Comparison of ENCODE assay signal across 8 cellular contexts in the genomic region with DNA sequence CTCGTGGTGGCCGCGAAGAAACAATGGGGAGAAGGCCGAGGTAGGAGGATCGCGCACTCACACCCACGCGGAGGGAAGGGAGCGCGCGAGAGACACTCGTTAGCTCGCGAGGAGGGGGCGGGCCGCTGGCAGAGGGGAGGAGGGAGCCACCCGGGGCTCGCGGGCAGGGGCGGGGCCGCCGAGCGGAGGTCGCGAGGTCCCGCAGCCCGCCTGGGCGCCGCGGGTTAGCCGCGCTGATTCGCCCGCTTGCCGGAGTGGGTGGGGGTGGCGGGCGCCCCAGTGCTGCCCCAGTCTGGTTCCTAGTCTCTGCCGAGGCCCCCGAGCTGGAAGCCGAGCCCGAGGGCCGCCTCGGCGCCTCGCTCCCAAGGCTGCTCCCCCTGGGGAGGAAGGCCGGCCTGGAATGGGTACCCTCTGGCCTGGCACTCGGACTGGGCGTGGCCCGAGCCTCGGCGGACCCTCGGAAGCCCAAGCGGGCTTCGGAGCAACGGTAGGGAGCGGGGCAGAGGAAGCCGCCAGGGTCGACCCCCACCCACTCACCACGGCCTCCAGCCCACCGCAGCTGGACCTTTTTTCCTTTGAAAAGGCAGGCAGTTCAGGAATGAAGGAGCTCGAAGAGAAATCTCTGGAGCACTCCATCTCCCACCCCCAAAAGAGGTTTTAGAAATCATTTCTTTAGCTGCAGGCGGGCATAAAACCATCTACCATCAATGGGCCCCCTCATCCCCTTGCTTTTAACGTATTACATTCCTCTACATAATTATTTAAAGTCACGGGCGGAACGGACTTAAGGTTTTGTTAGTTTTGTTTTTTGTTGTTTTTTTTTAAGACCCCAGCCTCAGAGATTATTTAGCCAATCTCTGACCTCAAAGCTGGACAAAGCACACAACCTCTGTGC. TPM values are rescaled to one million over a fixed set of nuclear protein-coding genes. Genes with fewer than 3 reads are reported as not detected.
DNase-seq lines count a peak whose midpoint lies in the region; ATAC-seq and TF ChIP-seq lines count a peak whose summit lies in the region.

No MANE protein-coding gene starts in this region.

- DNase-seq in AG09309 (ENCODE audit: low read depth) (peak; percentile 45), NCI-H526 treated with DMSO at 0.1 percent for 48 hours (lab: John Stamatoyannopoulos, UW) (peak; percentile 73), ecto neural progenitor cell (ENCODE audit: low spot score) (peak; percentile 94), lung (ENCODE audit: low spot score) (peak; percentile 80)
- peak; percentile 89 for DNase-seq in activated CD4-positive, alpha-beta memory T cell treated with anti-CD3 and anti-CD28 coated beads, Interleukin-2, amount 10 ng/mL, durations not matched to agents 7 days and 5 days
- peak; percentile 89 to 90 for DNase-seq in stimulated activated CD4-positive, alpha-beta T cell treated with anti-CD3 and anti-CD28 coated beads, Interleukin-4, amount 100 ng/mL, for 48 hours (ENCODE audit: low read depth in 2 of 2)

- H3K9me3 ChIP-seq in lung (ENCODE audit: control insufficient read depth in 2 of 2, insufficient read depth in 1 of 2, low read length in 1 of 2), result no peaks in the 10 kb centered on the region

- POLR2A ChIA-PET in activated CD4-positive, alpha-beta memory T cell treated with anti-CD3 and anti-CD28 coated beads, Interleukin-2, amount 10 ng/mL, durations not matched to agents 7 days and 5 days (lab: Charles Lee), result interaction anchor here (0.6 to 2.6 kb wide), 27 partner anchors 8 to 808 kb away, joined by 3 to 43 read pairs (median 4); partner anchors contain the start of genes CC2D1B, GPX7, ORC1 and PRPF38A

- peak overlapping the region; percentile 73 to 91 for H3K27ac ChIP-seq in lung (ENCODE audit: low read depth in 1 of 2, low read length in 1 of 2)

- H3K4me1 Mint-ChIP-seq in activated CD4-positive, alpha-beta memory T cell treated with anti-CD3 and anti-CD28 coated beads, Interleukin-2, amount 10 ng/mL, durations not matched to agents 7 days and 5 days, result peaks cover 21% of the 10 kb centered on the region

- H3K4me3 Mint-ChIP-seq in activated CD4-positive, alpha-beta memory T cell treated with anti-CD3 and anti-CD28 coated beads, Interleukin-2, amount 10 ng/mL, durations not matched to agents 7 days and 5 days, result no peak overlapping the region

- H3K27ac Mint-ChIP-seq in activated CD4-positive, alpha-beta memory T cell treated with anti-CD3 and anti-CD28 coated beads, Interleukin-2, amount 10 ng/mL, durations not matched to agents 7 days and 5 days, result peak overlapping the region; percentile 3

- peaks cover 4% of the 10 kb centered on the region for H3K36me3 Mint-ChIP-seq in activated CD4-positive, alpha-beta memory T cell treated with anti-CD3 and anti-CD28 coated beads, Interleukin-2, amount 10 ng/mL, durations not matched to agents 7 days and 5 days (ENCODE audit: low read depth)

- 3 to 4% methylated on average over 53 to 66 of the region's 66 CpGs for WGBS in lung, 2 donors

- H3K9me3 Mint-ChIP-seq in activated CD4-positive, alpha-beta memory T cell treated with anti-CD3 and anti-CD28 coated beads, Interleukin-2, amount 10 ng/mL, durations not matched to agents 7 days and 5 days, result no peaks in the 10 kb centered on the region

- TF ChIP-seq CTCF in AG09309 (IDR thresholded peaks at IDR 0.05; ENCODE audit: control insufficient read depth, insufficient read depth, low read depth, low read length, missing control alignments), result no peak
- no peak for TF ChIP-seq CTCF in lung (IDR thresholded peaks at IDR 0.05; ENCODE audit: control extremely low read depth, extremely low read depth)

- H3K4me3 ChIP-seq in AG09309 (ENCODE audit: control insufficient read depth, low read depth, low read length), result peak overlapping the region; percentile 85
- peak overlapping the region; percentile 69 for H3K4me3 ChIP-seq in lung

- no peaks in the 10 kb centered on the region for H3K36me3 ChIP-seq in lung (ENCODE audit: control insufficient read depth in 2 of 2, insufficient read depth in 2 of 2, low read length in 2 of 2)

- ATAC-seq in GM19023 (IDR thresholded peaks at IDR 0.05; ENCODE audit: unreplicated experiment) (peak; percentile 68), HG03280 (IDR thresholded peaks at IDR 0.05; ENCODE audit: unreplicated experiment) (peak; percentile 69), lung (ENCODE audit: insufficient read depth, low FRiP score) (peak; percentile 90)

- no peaks in the 10 kb centered on the region for H3K27me3 ChIP-seq in lung (ENCODE audit: control insufficient read depth, insufficient read depth)

- CTCF ChIA-PET in activated CD4-positive, alpha-beta memory T cell treated with anti-CD3 and anti-CD28 coated beads, Interleukin-2, amount 10 ng/mL, durations not matched to agents 7 days and 5 days (lab: Charles Lee), result interaction anchor here (0.6 to 1.5 kb wide), 4 partner anchors 132 to 186 kb away, joined by 3 to 10 read pairs (median 4); partner anchors contain the start of genes ORC1 and PRPF38A

- H3K4me1 ChIP-seq in lung (ENCODE audit: control insufficient read depth in 2 of 2, insufficient read depth in 2 of 2, low read length in 2 of 2), result peaks cover 0 to 9% of the 10 kb centered on the region in 2 donors

- H3K27me3 Mint-ChIP-seq in activated CD4-positive, alpha-beta memory T cell treated with anti-CD3 and anti-CD28 coated beads, Interleukin-2, amount 10 ng/mL, durations not matched to agents 7 days and 5 days, result peaks cover 2% of the 10 kb centered on the region

RNA-seq across cellular contexts. Expression of gene TUT4, which starts 0.7 kb away (rescaled TPM):
- total RNA-seq in activated CD4-positive, alpha-beta memory T cell treated with anti-CD3 and anti-CD28 coated beads, Interleukin-2, amount 10 ng/mL, durations not matched to agents 7 days and 5 days, result 10 to 100 TPM; 68.1 to 71.8 TPM
- 100 to 1,000 TPM in 1 of 2 donors, 10 to 100 TPM in 1; 37.2 to 142 TPM for total RNA-seq in lung
- polyA plus RNA-seq in lung, result 10 to 100 TPM; 16.4 to 19.9 TPM

RNA-seq across cellular contexts. Expression of gene GPX7, which starts 48.6 kb away (rescaled TPM):
- total RNA-seq in activated CD4-positive, alpha-beta memory T cell treated with anti-CD3 and anti-CD28 coated beads, Interleukin-2, amount 10 ng/mL, durations not matched to agents 7 days and 5 days, result 10 to 100 TPM; 21.2 to 23.5 TPM
- 10 to 100 TPM in 1 of 2 donors, 1 to 10 TPM in 1; 7.3 to 61.4 TPM for total RNA-seq in lung
- polyA plus RNA-seq in lung, result 10 to 100 TPM; 11.5 to 12.7 TPM

Comparison
In these comparisons a context has a peak if more than half of its experiments do, and no peak if none do; other contexts are left out.
1. Peak in every context shown above with its lines: DNase-seq, ATAC-seq, H3K4me3 ChIP-seq and H3K27ac ChIP-seq.